Comparison of ENCODE assay signal across 1 cellular context in genomic region chr17:6913608-6914443, GRCh38.
TF ChIP-seq lines count a peak whose summit lies in the region.

No MANE protein-coding gene starts in this region.

TF ChIP-seq in GM23338, 12 proteins besides CTCF, POLR2A, EP300 and RAD21 (continued from another document):
- TF ChIP-seq EZH2phosphoT487 (IDR thresholded peaks at IDR 0.05; ENCODE audit: unreplicated experiment) = no peak
- TF ChIP-seq EZH2 (IDR thresholded peaks at IDR 0.05; ENCODE audit: low read depth, unreplicated experiment) = no peak
- no peak for TF ChIP-seq ZNF114 (CRISPR knock-in tag; IDR thresholded peaks at IDR 0.05)
- TF ChIP-seq REST (IDR thresholded peaks at IDR 0.05; ENCODE audit: unreplicated experiment) = no peak
